11 cellular contexts compared by ENCODE assay signal in genomic region chr2:64649013-64649484, GRCh38. TPM values are rescaled to one million over a fixed set of nuclear protein-coding genes. Genes with fewer than 3 reads are reported as not detected.
DNase-seq lines count a peak whose midpoint lies in the region; ATAC-seq, FAIRE-seq and TF ChIP-seq lines count a peak whose summit lies in the region.
"Had no signal": no experiment of that assay in that cellular context is flagged by ENCODE, and none has a peak within 500 bp of the region (broad histone marks: within the 10 kb centered on the region; RNA-seq: fewer than 3 reads in every experiment).

No MANE protein-coding gene starts in this region.

- no peaks in the 10 kb centered on the region for H3K36me3 Mint-ChIP-seq in natural killer cell treated with Interleukin-12 subunit alpha and Interleukin-12 subunit beta and Interleukin-15 and Interleukin-18, amount 100 ng/mL, for 72 hours
- H3K36me3 Mint-ChIP-seq in natural killer cell: no peaks in the 10 kb centered on the region
- H3K36me3 Mint-ChIP-seq in activated CD8-positive, alpha-beta T cell treated with anti-CD3 and anti-CD28 coated beads, Interleukin-2, amount 10 ng/mL, durations not matched to agents 7 days and 5 days (ENCODE audit: low read depth): peaks cover 6% of the 10 kb centered on the region

- peak overlapping the region; percentile 77 for H3K27ac ChIP-seq in GM12878 (ENCODE audit: control insufficient read depth, insufficient read depth)
- H3K27ac ChIP-seq in mucosa of rectum (ENCODE audit: low read depth in 2 of 2, low read length in 2 of 2): peak overlapping the region; percentile 68 to 79
- H3K27ac ChIP-seq in vagina: peak overlapping the region; percentile 67

- no peak overlapping the region for H3K4me3 Mint-ChIP-seq in natural killer cell treated with Interleukin-12 subunit alpha and Interleukin-12 subunit beta and Interleukin-15 and Interleukin-18, amount 100 ng/mL, for 72 hours
- no peak overlapping the region for H3K4me3 Mint-ChIP-seq in natural killer cell
- no peak overlapping the region for H3K4me3 Mint-ChIP-seq in activated CD8-positive, alpha-beta T cell treated with anti-CD3 and anti-CD28 coated beads, Interleukin-2, amount 10 ng/mL, durations not matched to agents 7 days and 5 days

- no peak for DNase-seq in natural killer cell treated with Interleukin-12 subunit alpha and Interleukin-12 subunit beta and Interleukin-15 and Interleukin-18, amount 100 ng/mL, for 72 hours (ENCODE audit: low spot score)
- no peak for DNase-seq in natural killer cell
- no peak for DNase-seq in GM12878 (ENCODE audit: low read depth, low spot score)
- no peak for DNase-seq in vagina (ENCODE audit: extremely low spot score in 2 of 2)
- DNase-seq in iPS-NIHi11 (ENCODE audit: low spot score): no peak
- no peak for DNase-seq in activated CD8-positive, alpha-beta T cell treated with anti-CD3 and anti-CD28 coated beads, Interleukin-2, amount 10 ng/mL, durations not matched to agents 7 days and 5 days
- no peak for DNase-seq in activated T-cell treated with anti-CD3 and anti-CD28 coated beads, Interleukin-2, amount 50 U/mL, for 1 hour
- DNase-seq: BE2C; NCI-H1436 treated with DMSO at 0.1 percent for 48 hours; stimulated activated naive CD4-positive, alpha-beta T cell had no signal

- RAD21 ChIA-PET in GM12878 (lab: Charles Lee; ENCODE audit: unreplicated experiment): interaction anchor here (0.7 to 15.4 kb wide), 36 partner anchors 11 to 406 kb away, joined by 3 to 514 read pairs (median 6); partner anchors contain the start of gene AFTPH

- SMC1A ChIA-PET in GM12878 (lab: Charles Lee; ENCODE audit: uncharacterized antibody, unreplicated experiment): interaction anchor here (0.6 to 33.0 kb wide), 40 partner anchors 9 to 389 kb away, joined by 3 to 945 read pairs (median 4); no protein-coding TSS in a partner anchor

- FAIRE-seq in GM12878 (lab: Jason Lieb, UNC): no peak

- BruUV-seq in GM12878 (replicated peaks; lab: Mats Ljungman, UMichigan): no TSS peak

- peak overlapping the region; percentile 82 for H3K4me2 ChIP-seq in GM12878 (ENCODE audit: control insufficient read depth, insufficient read depth)

- H3K4me1 Mint-ChIP-seq in natural killer cell treated with Interleukin-12 subunit alpha and Interleukin-12 subunit beta and Interleukin-15 and Interleukin-18, amount 100 ng/mL, for 72 hours (ENCODE audit: low read depth in 2 of 2): peaks cover 26 to 49% of the 10 kb centered on the region in 2 donors
- peaks cover 36 to 43% of the 10 kb centered on the region in 2 donors for H3K4me1 Mint-ChIP-seq in natural killer cell
- peaks cover 73% of the 10 kb centered on the region for H3K4me1 Mint-ChIP-seq in activated CD8-positive, alpha-beta T cell treated with anti-CD3 and anti-CD28 coated beads, Interleukin-2, amount 10 ng/mL, durations not matched to agents 7 days and 5 days (ENCODE audit: low read depth)

- H3K36me3 ChIP-seq in GM12878 (ENCODE audit: control insufficient read depth in 2 of 2, insufficient read depth in 2 of 2, low read length in 1 of 2): no peaks in the 10 kb centered on the region
- no peaks in the 10 kb centered on the region for H3K36me3 ChIP-seq in mucosa of rectum (ENCODE audit: control insufficient read depth in 2 of 2, insufficient read depth in 2 of 2, low read length in 2 of 2)
- no peaks in the 10 kb centered on the region for H3K36me3 ChIP-seq in vagina
- H3K36me3 ChIP-seq: BE2C had no signal

- peak overlapping the region; percentile 52 for H3K9ac ChIP-seq in GM12878 (ENCODE audit: control insufficient read depth, insufficient read depth, low read length)
- H3K9ac ChIP-seq in mucosa of rectum (ENCODE audit: low read depth in 1 of 2, low read length in 2 of 2): peak overlapping the region in 1 of 2 donors; percentile 62

- TF ChIP-seq CTCF in natural killer cell (IDR thresholded peaks at IDR 0.05) (no peak), GM12878 (IDR thresholded peaks at IDR 0.05 in 2 of 3, conservative IDR thresholded peaks at IDR 0.05 in 1 of 3; ENCODE audit: control insufficient read depth in 2 of 3, extremely low read depth in 1 of 3, insufficient read depth in 1 of 3, low read depth in 3 of 3, low read length in 3 of 3) (no peak), vagina (IDR thresholded peaks at IDR 0.05) (no peak)

- WGBS in GM12878 (ENCODE audit: insufficient coverage, insufficient replicate concordance, low lambda C conversion rate, missing lambda C conversion rate): 64% methylated on average over 6 of the region's 6 CpGs

- H3K27me3 ChIP-seq in GM12878 (replicated peaks in 1 of 2; ENCODE audit: control insufficient read depth in 2 of 2, insufficient read depth in 2 of 2, low read length in 1 of 2) (no peaks in the 10 kb centered on the region), mucosa of rectum (ENCODE audit: control insufficient read depth in 2 of 2, insufficient read depth in 2 of 2, low read length in 2 of 2) (no peaks in the 10 kb centered on the region), vagina (no peaks in the 10 kb centered on the region)
- H3K27me3 ChIP-seq: BE2C had no signal

- peak overlapping the region; percentile 15 to 45 for H3K27ac Mint-ChIP-seq in natural killer cell treated with Interleukin-12 subunit alpha and Interleukin-12 subunit beta and Interleukin-15 and Interleukin-18, amount 100 ng/mL, for 72 hours
- H3K27ac Mint-ChIP-seq in natural killer cell: no peak overlapping the region
- H3K27ac Mint-ChIP-seq in activated CD8-positive, alpha-beta T cell treated with anti-CD3 and anti-CD28 coated beads, Interleukin-2, amount 10 ng/mL, durations not matched to agents 7 days and 5 days: no peak overlapping the region

- peaks cover 14% of the 10 kb centered on the region for H3K4me1 ChIP-seq in GM12878 (ENCODE audit: control insufficient read depth, insufficient read depth, low read length)
- H3K4me1 ChIP-seq in mucosa of rectum (ENCODE audit: control insufficient read depth in 2 of 2, insufficient read depth in 2 of 2, low read length in 2 of 2): peaks cover 30 to 57% of the 10 kb centered on the region in 2 donors
- peaks cover 77% of the 10 kb centered on the region for H3K4me1 ChIP-seq in vagina
- H3K4me1 ChIP-seq: BE2C had no signal

- CTCF ChIA-PET in GM12878 (lab: Yijun Ruan, JAX): interaction anchor here (0.6 to 14.2 kb wide), 23 partner anchors 10 to 318 kb away, joined by 3 to 154 read pairs (median 10); partner anchors contain the start of gene AFTPH
- CTCF ChIA-PET in activated CD8-positive, alpha-beta T cell treated with anti-CD3 and anti-CD28 coated beads, Interleukin-2, amount 10 ng/mL, durations not matched to agents 7 days and 5 days (lab: Charles Lee): interaction anchor here (0.6 to 14.9 kb wide), 24 partner anchors 9 to 318 kb away, joined by 3 to 276 read pairs (median 5); partner anchors contain the start of gene AFTPH

- no peaks in the 10 kb centered on the region for H3K9me3 Mint-ChIP-seq in natural killer cell treated with Interleukin-12 subunit alpha and Interleukin-12 subunit beta and Interleukin-15 and Interleukin-18, amount 100 ng/mL, for 72 hours
- H3K9me3 Mint-ChIP-seq in natural killer cell: no peaks in the 10 kb centered on the region
- no peaks in the 10 kb centered on the region for H3K9me3 Mint-ChIP-seq in activated CD8-positive, alpha-beta T cell treated with anti-CD3 and anti-CD28 coated beads, Interleukin-2, amount 10 ng/mL, durations not matched to agents 7 days and 5 days (ENCODE audit: insufficient read depth)

- H4K20me1 ChIP-seq in GM12878 (ENCODE audit: control insufficient read depth, insufficient read depth): 0 out of 2 replicates have a peak, but pooled peaks cover 4% of the 10 kb centered on the region

- H3K4me3 ChIP-seq in GM12878: peak overlapping the region; percentile 72
- peak overlapping the region in 1 of 2 donors; percentile 56 for H3K4me3 ChIP-seq in mucosa of rectum (ENCODE audit: low read length in 2 of 2)
- no peak overlapping the region for H3K4me3 ChIP-seq in vagina

- TF ChIP-seq RAD21 in GM12878 (IDR thresholded peaks at IDR 0.05; ENCODE audit: insufficient read depth, low read depth, low read length): no peak

- POLR2A ChIA-PET in GM12878 (lab: Charles Lee): interaction anchor here (0.5 to 11.4 kb wide), 24 partner anchors 8 to 266 kb away, joined by 3 to 195 read pairs (median 8); no protein-coding TSS in a partner anchor
- POLR2A ChIA-PET in activated CD8-positive, alpha-beta T cell treated with anti-CD3 and anti-CD28 coated beads, Interleukin-2, amount 10 ng/mL, durations not matched to agents 7 days and 5 days (lab: Charles Lee): interaction anchor here (0.9 to 9.1 kb wide), 6 partner anchors 40 to 171 kb away, joined by 3 to 144 read pairs (median 4); no protein-coding TSS in a partner anchor

- TF ChIP-seq POLR2A in GM12878 (IDR thresholded peaks at IDR 0.05; ENCODE audit: low read depth, low read length): no peak
- no peak for TF ChIP-seq POLR2A in vagina (IDR thresholded peaks at IDR 0.05)

- in situ Hi-C loops in GM12878 (cut with MboI): loop anchor here (10.0 kb wide), 1 partner anchor 186 kb away; no protein-coding TSS in a partner anchor

- peaks cover 98% of the 10 kb centered on the region for H3K79me2 ChIP-seq in GM12878 (ENCODE audit: control insufficient read depth, insufficient read depth, low read length)

- H3K27me3 Mint-ChIP-seq in natural killer cell treated with Interleukin-12 subunit alpha and Interleukin-12 subunit beta and Interleukin-15 and Interleukin-18, amount 100 ng/mL, for 72 hours: no peaks in the 10 kb centered on the region
- no peaks in the 10 kb centered on the region for H3K27me3 Mint-ChIP-seq in natural killer cell (ENCODE audit: low read depth in 2 of 2)
- no peaks in the 10 kb centered on the region for H3K27me3 Mint-ChIP-seq in activated CD8-positive, alpha-beta T cell treated with anti-CD3 and anti-CD28 coated beads, Interleukin-2, amount 10 ng/mL, durations not matched to agents 7 days and 5 days (ENCODE audit: low read depth)

- TF ChIP-seq EP300 in GM12878 (IDR thresholded peaks at IDR 0.05; ENCODE audit: borderline replicate concordance in 1 of 2, control insufficient read depth in 1 of 2, low read depth in 2 of 2, low read length in 2 of 2): no peak

- H3K9me3 ChIP-seq in GM12878 (replicated peaks; ENCODE audit: control insufficient read depth, insufficient read depth, low read length): no peaks in the 10 kb centered on the region
- no peaks in the 10 kb centered on the region for H3K9me3 ChIP-seq in mucosa of rectum (ENCODE audit: control insufficient read depth in 2 of 2, low read length in 2 of 2)
- no peaks in the 10 kb centered on the region for H3K9me3 ChIP-seq in vagina
- H3K9me3 ChIP-seq: BE2C had no signal

- no peak overlapping the region for H2AFZ ChIP-seq in GM12878 (ENCODE audit: control insufficient read depth, low read depth, low read length)

- no peak for ATAC-seq in natural killer cell treated with Interleukin-12 subunit alpha and Interleukin-12 subunit beta and Interleukin-15 and Interleukin-18, amount 100 ng/mL, for 72 hours
- ATAC-seq in natural killer cell (no peak), GM12878 (peak; percentile 8)
- ATAC-seq in activated CD8-positive, alpha-beta T cell treated with anti-CD3 and anti-CD28 coated beads, Interleukin-2, amount 10 ng/mL, durations not matched to agents 7 days and 5 days: no peak

- intact Hi-C loops in natural killer cell (cut with micrococcal nuclease) (loop anchor here (10.0 kb wide), 2 partner anchors 406 to 576 kb away; partner anchors contain the start of genes ACTR2 and CEP68), GM12878 (cut with micrococcal nuclease; ENCODE audit: unreplicated experiment) (loop anchor here (5.0 kb wide), 1 partner anchor 393 kb away; no protein-coding TSS in a partner anchor), vagina (cut with DNase I) (no loop called here)

RNA-seq across cellular contexts. Expression of gene SERTAD2, which starts 4.7 kb away (rescaled TPM):
- total RNA-seq in natural killer cell treated with Interleukin-12 subunit alpha and Interleukin-12 subunit beta and Interleukin-15 and Interleukin-18, amount 100 ng/mL, for 72 hours: 10 to 100 TPM; 15.6 to 23.9 TPM
- total RNA-seq in natural killer cell (10 to 100 TPM; 45.6 to 71.2 (median 55.8) TPM), GM12878 (2014; rRNA removed) (11.5 and 14.4 TPM in 2 replicates), GM12878 (2014; rRNA removed; fragmentation: Illumina TruSeq; extraction: Trizol) (12.0 and 12.5 TPM in 2 replicates), GM12878 (2021) (27.8 and 28.5 TPM in 2 replicates), vagina (19.2 TPM)
- total RNA-seq in GM12878 (2013; cell fraction: nucleolus; rRNA removed): 31.9 and 37.0 TPM in 2 replicates
- polyA plus RNA-seq in GM12878 (2011; ENCODE audit: low read depth): 27.5 TPM
- polyA plus RNA-seq in GM12878 (2011; rRNA removed) (22.5 and 23.5 TPM in 2 replicates), GM12878 (2014; fragmentation: Illumina TruSeq; extraction: Trizol) (24.8 and 25.0 TPM in 2 replicates), GM12878 (2014; fragmentation: Nextera tagmentation; extraction: Ambion mirVana) (1 to 10 TPM; 7.9 TPM), GM12878 (2014; rRNA removed) (28.6 and 28.7 TPM in 2 replicates), GM12878 (2016; fragmentation: Nextera tagmentation; extraction: Ambion mirVana) (10 to 100 TPM; 19.4 to 20.8 TPM)
- polyA plus RNA-seq in GM12878 (2011; cell fraction: cytosol; rRNA removed): 27.5 and 27.6 TPM in 2 replicates
- polyA plus RNA-seq in GM12878 (2011; cell fraction: nucleus; rRNA removed): 30.6 and 44.1 TPM in 2 replicates
- 19.6 and 29.4 TPM in 2 replicates for polyA plus RNA-seq in GM12878 (2012)
- polyA minus RNA-seq in GM12878 (2011; rRNA and poly(A)+ RNA removed): 30.0 and 30.9 TPM in 2 replicates
- polyA minus RNA-seq in GM12878 (2011; cell fraction: cytosol; rRNA and poly(A)+ RNA removed): 20.3 and 32.3 TPM in 2 replicates
- polyA minus RNA-seq in GM12878 (2011; cell fraction: nucleus; rRNA and poly(A)+ RNA removed): 59.5 and 130 TPM in 2 replicates
- 10 to 100 TPM; 21.4 to 21.8 TPM for total RNA-seq in activated CD8-positive, alpha-beta T cell treated with anti-CD3 and anti-CD28 coated beads, Interleukin-2, amount 10 ng/mL, durations not matched to agents 7 days and 5 days

Comparison
In these comparisons a context has a peak if more than half of its experiments do, and no peak if none do; other contexts are left out.
1. H3K27ac Mint-ChIP-seq: peak in natural killer cell treated with Interleukin-12 subunit alpha and Interleukin-12 subunit beta and Interleukin-15 and Interleukin-18, amount 100 ng/mL, for 72 hours (2 of 2); none in natural killer cell (0 of 2) and activated CD8-positive, alpha-beta T cell treated with anti-CD3 and anti-CD28 coated beads, Interleukin-2, amount 10 ng/mL, durations not matched to agents 7 days and 5 days (single experiment).
2. Peak in every context shown above with its lines, with median percentiles within 50 percentile points of each other: H3K27ac ChIP-seq.